Comparison of ENCODE assay signal across 8 cellular contexts in the genomic region with DNA sequence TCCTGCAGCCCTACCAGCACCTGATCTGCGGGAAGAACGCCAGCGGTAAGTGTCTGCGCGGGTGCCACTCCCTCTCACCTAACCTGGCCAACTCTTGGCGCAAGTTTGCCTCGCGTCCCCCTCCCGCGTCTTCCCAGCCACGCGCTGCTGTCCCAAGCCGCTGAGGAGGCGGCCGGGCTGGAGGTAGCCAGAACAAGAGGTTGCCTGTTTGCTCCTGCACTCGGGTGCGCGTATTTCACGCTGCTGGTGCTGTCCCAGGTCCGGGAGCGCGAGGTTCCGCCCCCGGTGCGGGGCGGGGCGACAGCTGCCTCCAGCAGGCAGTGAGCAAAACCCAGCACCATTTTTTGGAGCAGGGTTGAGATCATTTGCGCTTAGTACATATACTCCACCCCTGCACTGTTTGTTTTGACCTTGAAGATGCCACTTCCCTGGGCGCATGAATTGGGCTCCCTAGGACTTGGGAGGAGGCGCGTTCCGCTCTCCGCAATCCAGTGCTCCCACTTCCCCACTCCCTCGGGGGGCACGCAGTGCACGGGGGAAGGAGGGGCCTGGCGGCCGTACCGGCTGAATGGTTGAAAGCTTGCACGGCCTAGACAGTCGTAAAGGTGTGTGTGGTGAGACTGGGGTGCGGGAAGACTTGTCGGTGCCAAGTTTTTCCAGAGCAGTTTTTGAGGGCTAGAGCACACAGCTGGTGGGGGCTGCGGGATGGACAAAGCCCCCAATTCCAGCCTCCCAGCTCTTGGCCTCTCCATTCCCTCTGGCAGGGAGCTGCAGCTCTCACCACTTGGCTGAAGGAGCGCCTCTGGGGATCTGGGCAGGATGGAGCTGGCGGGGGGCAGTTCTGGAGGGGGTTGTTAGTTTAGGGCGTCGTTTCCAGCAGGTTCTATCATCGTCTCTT.
DNase-seq lines count a peak whose midpoint lies in the region; ATAC-seq lines count a peak whose summit lies in the region.

No MANE protein-coding gene starts in this region.

- H3K79me2 ChIP-seq in Karpas-422 (ENCODE audit: low read length): no peaks in the 10 kb centered on the region

- POLR2A ChIA-PET in T-cell (lab: Charles Lee): interaction anchor here in 1 of 2 donors (0.7 to 1.0 kb wide), 5 partner anchors 11 to 1018 kb away, joined by 3 to 8 read pairs (median 3); no protein-coding TSS in a partner anchor

- CTCF ChIA-PET in T-cell (lab: Charles Lee): interaction anchor here (0.6 to 1.6 kb wide), 6 partner anchors 15 to 82 kb away, joined by 3 to 15 read pairs (median 4); no protein-coding TSS in a partner anchor

- H3K4me1 ChIP-seq in HAP-1 (no peaks in the 10 kb centered on the region), iPS-20b (ENCODE audit: insufficient read depth, low read length) (peaks cover 8% of the 10 kb centered on the region; the same call in 1 of the 2 replicates), Karpas-422 (ENCODE audit: low read length) (no peaks in the 10 kb centered on the region)

- no peaks in the 10 kb centered on the region for H4K20me1 ChIP-seq in Karpas-422 (ENCODE audit: insufficient read depth, low read depth, low read length)

- no peak overlapping the region for H3K4me2 ChIP-seq in Karpas-422 (ENCODE audit: low read depth, low read length, poor library complexity, severe bottlenecking)

- H3K27me3 ChIP-seq in HAP-1 (ENCODE audit: low read depth): peaks cover 48% of the 10 kb centered on the region
- H3K27me3 ChIP-seq in iPS-20b (ENCODE audit: insufficient read depth, low read length): peaks cover 71% of the 10 kb centered on the region
- no peaks in the 10 kb centered on the region for H3K27me3 ChIP-seq in Karpas-422 (ENCODE audit: low read length)

- H3K4me3 ChIP-seq in HAP-1: peak overlapping the region; percentile 38
- peak overlapping the region; percentile 81 for H3K4me3 ChIP-seq in iPS-20b (ENCODE audit: low read length)
- no peak overlapping the region for H3K4me3 ChIP-seq in Karpas-422 (ENCODE audit: low read length)

- H3K27ac Mint-ChIP-seq in T-cell: peak overlapping the region; percentile 96 to 97
- peak overlapping the region; percentile 96 for H3K27ac Mint-ChIP-seq in activated naive CD8-positive, alpha-beta T cell treated with anti-CD3 and anti-CD28 coated beads, Interleukin-2, amount 50 U/mL, for 24 hours

- peak overlapping the region; percentile 80 to 89 (median 89) for H3K4me3 Mint-ChIP-seq in T-cell
- peak overlapping the region; percentile 92 for H3K4me3 Mint-ChIP-seq in activated naive CD8-positive, alpha-beta T cell treated with anti-CD3 and anti-CD28 coated beads, Interleukin-2, amount 50 U/mL, for 24 hours

- H3K9ac ChIP-seq in iPS-20b (ENCODE audit: low read depth, low read length) (no peak overlapping the region; the same call in 1 of the 2 replicates), Karpas-422 (ENCODE audit: low read length) (no peak overlapping the region)

- H3K27ac ChIP-seq in iPS-20b (ENCODE audit: low read length) (no peak overlapping the region), Karpas-422 (ENCODE audit: low read length) (no peak overlapping the region)

- peaks cover 33 to 57% (median 53%) of the 10 kb centered on the region in 3 donors for H3K4me1 Mint-ChIP-seq in T-cell
- peaks cover 49% of the 10 kb centered on the region for H3K4me1 Mint-ChIP-seq in activated naive CD8-positive, alpha-beta T cell treated with anti-CD3 and anti-CD28 coated beads, Interleukin-2, amount 50 U/mL, for 24 hours

- H3K27me3 Mint-ChIP-seq in T-cell: peaks cover 0 to 14% of the 10 kb centered on the region in 2 donors
- H3K27me3 Mint-ChIP-seq in activated naive CD8-positive, alpha-beta T cell treated with anti-CD3 and anti-CD28 coated beads, Interleukin-2, amount 50 U/mL, for 24 hours: peaks cover 18% of the 10 kb centered on the region

- no peaks in the 10 kb centered on the region for H3K9me3 Mint-ChIP-seq in T-cell
- no peaks in the 10 kb centered on the region for H3K9me3 Mint-ChIP-seq in activated naive CD8-positive, alpha-beta T cell treated with anti-CD3 and anti-CD28 coated beads, Interleukin-2, amount 50 U/mL, for 24 hours

- DNase-seq in HAP-1 (ENCODE audit: low spot score in 2 of 2): peak in 1 of 2 experiments; percentile 61
- peak; percentile 58 to 89 (median 80) for DNase-seq in T-cell
- DNase-seq in activated naive CD8-positive, alpha-beta T cell treated with anti-CD3 and anti-CD28 coated beads, Interleukin-2, amount 50 U/mL, for 24 hours: peak; percentile 85
- DNase-seq in stimulated activated CD4-positive, alpha-beta T cell treated with anti-CD3 and anti-CD28 coated beads, Interleukin-15, amount 100 ng/mL, for 48 hours (ENCODE audit: low read depth in 2 of 2): peak; percentile 73 to 84
- DNase-seq in Karpas-422: no peak

- in situ Hi-C loops in HAP-1 (cut with MboI; ENCODE audit: low sequenced_read_pairs): no loop called here

- ATAC-seq in T-cell (replicated peaks in 1 of 4): peak; percentile 53 to 65 (median 61)
- ATAC-seq in activated naive CD8-positive, alpha-beta T cell treated with anti-CD3 and anti-CD28 coated beads, Interleukin-2, amount 50 U/mL, for 24 hours: peak; percentile 68
- ATAC-seq in GM21515 (IDR thresholded peaks at IDR 0.05; ENCODE audit: unreplicated experiment): no peak
- no peak for ATAC-seq in HG03039 (IDR thresholded peaks at IDR 0.05; ENCODE audit: unreplicated experiment)

- H3K9me2 ChIP-seq in Karpas-422 (replicated peaks; ENCODE audit: insufficient read depth, low read length): no peaks in the 10 kb centered on the region

- H3K36me3 Mint-ChIP-seq in T-cell: no peaks in the 10 kb centered on the region
- H3K36me3 Mint-ChIP-seq in activated naive CD8-positive, alpha-beta T cell treated with anti-CD3 and anti-CD28 coated beads, Interleukin-2, amount 50 U/mL, for 24 hours (ENCODE audit: low read depth): peaks cover 2% of the 10 kb centered on the region

- H3K36me3 ChIP-seq in HAP-1 (replicated peaks) (no peaks in the 10 kb centered on the region), iPS-20b (ENCODE audit: insufficient read depth, low read depth, low read length) (no peaks in the 10 kb centered on the region), Karpas-422 (ENCODE audit: insufficient read depth, low read length) (no peaks in the 10 kb centered on the region)

- H2AFZ ChIP-seq in Karpas-422 (ENCODE audit: low read length): no peak overlapping the region

- H3K9me3 ChIP-seq in HAP-1: no peaks in the 10 kb centered on the region
- no peaks in the 10 kb centered on the region for H3K9me3 ChIP-seq in iPS-20b (ENCODE audit: insufficient read depth, low read depth, low read length)
- H3K9me3 ChIP-seq in Karpas-422 (ENCODE audit: low read length): no peaks in the 10 kb centered on the region

Comparison
In these comparisons a context has a peak if more than half of its experiments do, and no peak if none do; other contexts are left out.
1. ATAC-seq: peak in T-cell (4 of 4) and activated naive CD8-positive, alpha-beta T cell treated with anti-CD3 and anti-CD28 coated beads, Interleukin-2, amount 50 U/mL, for 24 hours (single experiment); none in GM21515 (single experiment) and HG03039 (single experiment).